Comparison of ENCODE assay signal across 2 cellular contexts in the genomic region with DNA sequence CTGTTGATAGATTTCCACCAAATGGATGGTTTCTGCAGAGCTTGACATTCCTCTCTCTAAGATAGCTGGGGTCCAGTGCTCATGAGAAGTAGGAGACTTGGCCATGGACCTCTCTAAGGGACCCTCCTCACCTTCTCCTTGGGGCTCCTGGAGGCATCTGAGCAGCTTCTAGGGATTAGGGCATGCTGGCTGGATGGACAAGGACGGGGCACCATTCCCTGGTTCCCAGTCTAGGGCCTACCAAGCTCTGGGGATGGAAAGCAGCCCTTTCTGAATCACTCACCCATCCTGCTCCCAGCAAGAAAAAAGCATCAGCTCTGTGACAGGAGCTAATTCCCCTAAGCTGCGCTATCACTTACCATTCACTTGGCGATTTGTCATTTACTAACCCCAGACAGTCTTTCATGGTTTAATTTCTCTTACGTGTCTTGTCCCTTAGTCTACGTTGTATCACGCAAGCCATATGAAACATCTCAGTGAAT.
TF ChIP-seq lines count a peak whose summit lies in the region.

No MANE protein-coding gene starts in this region.

TF ChIP-seq in IMR-90, 13 proteins besides CTCF, POLR2A, EP300 and RAD21:
- TF ChIP-seq NFE2L2 (IDR thresholded peaks at IDR 0.05; ENCODE audit: low read depth, low read length), result no peak

TF ChIP-seq in H1, 55 proteins besides CTCF, POLR2A, EP300 and RAD21:
- TF ChIP-seq HDAC6 (IDR thresholded peaks at IDR 0.05; ENCODE audit: low read depth, low read length) (no peak), SUZ12 (IDR thresholded peaks at IDR 0.05; ENCODE audit: low read length) (no peak), TCF12 (IDR thresholded peaks at IDR 0.05; ENCODE audit: low read depth, low read length) (no peak), GTF2F1 (IDR thresholded peaks at IDR 0.05; ENCODE audit: borderline replicate concordance, low read depth, low read length) (no peak), TEAD4 (IDR thresholded peaks at IDR 0.05; ENCODE audit: low read depth, low read length) (no peak), SRF (IDR thresholded peaks at IDR 0.05; ENCODE audit: low read depth, low read length) (no peak), ASH2L (IDR thresholded peaks at IDR 0.05; ENCODE audit: low read length) (no peak), SAP30 (IDR thresholded peaks at IDR 0.05; ENCODE audit: insufficient read depth, insufficient replicate concordance, low read length) (no peak), SP4 (IDR thresholded peaks at IDR 0.05; ENCODE audit: low read length) (no peak), NANOG (IDR thresholded peaks at IDR 0.05; ENCODE audit: insufficient read depth, low read depth, low read length, poor library complexity, severe bottlenecking) (no peak), SIRT6 (IDR thresholded peaks at IDR 0.05; ENCODE audit: low read length) (no peak), KDM1A (IDR thresholded peaks at IDR 0.05; ENCODE audit: borderline replicate concordance, low read length) (no peak), CHD2 (IDR thresholded peaks at IDR 0.05; ENCODE audit: low read length) (no peak)
- TF ChIP-seq, protein P1, sequence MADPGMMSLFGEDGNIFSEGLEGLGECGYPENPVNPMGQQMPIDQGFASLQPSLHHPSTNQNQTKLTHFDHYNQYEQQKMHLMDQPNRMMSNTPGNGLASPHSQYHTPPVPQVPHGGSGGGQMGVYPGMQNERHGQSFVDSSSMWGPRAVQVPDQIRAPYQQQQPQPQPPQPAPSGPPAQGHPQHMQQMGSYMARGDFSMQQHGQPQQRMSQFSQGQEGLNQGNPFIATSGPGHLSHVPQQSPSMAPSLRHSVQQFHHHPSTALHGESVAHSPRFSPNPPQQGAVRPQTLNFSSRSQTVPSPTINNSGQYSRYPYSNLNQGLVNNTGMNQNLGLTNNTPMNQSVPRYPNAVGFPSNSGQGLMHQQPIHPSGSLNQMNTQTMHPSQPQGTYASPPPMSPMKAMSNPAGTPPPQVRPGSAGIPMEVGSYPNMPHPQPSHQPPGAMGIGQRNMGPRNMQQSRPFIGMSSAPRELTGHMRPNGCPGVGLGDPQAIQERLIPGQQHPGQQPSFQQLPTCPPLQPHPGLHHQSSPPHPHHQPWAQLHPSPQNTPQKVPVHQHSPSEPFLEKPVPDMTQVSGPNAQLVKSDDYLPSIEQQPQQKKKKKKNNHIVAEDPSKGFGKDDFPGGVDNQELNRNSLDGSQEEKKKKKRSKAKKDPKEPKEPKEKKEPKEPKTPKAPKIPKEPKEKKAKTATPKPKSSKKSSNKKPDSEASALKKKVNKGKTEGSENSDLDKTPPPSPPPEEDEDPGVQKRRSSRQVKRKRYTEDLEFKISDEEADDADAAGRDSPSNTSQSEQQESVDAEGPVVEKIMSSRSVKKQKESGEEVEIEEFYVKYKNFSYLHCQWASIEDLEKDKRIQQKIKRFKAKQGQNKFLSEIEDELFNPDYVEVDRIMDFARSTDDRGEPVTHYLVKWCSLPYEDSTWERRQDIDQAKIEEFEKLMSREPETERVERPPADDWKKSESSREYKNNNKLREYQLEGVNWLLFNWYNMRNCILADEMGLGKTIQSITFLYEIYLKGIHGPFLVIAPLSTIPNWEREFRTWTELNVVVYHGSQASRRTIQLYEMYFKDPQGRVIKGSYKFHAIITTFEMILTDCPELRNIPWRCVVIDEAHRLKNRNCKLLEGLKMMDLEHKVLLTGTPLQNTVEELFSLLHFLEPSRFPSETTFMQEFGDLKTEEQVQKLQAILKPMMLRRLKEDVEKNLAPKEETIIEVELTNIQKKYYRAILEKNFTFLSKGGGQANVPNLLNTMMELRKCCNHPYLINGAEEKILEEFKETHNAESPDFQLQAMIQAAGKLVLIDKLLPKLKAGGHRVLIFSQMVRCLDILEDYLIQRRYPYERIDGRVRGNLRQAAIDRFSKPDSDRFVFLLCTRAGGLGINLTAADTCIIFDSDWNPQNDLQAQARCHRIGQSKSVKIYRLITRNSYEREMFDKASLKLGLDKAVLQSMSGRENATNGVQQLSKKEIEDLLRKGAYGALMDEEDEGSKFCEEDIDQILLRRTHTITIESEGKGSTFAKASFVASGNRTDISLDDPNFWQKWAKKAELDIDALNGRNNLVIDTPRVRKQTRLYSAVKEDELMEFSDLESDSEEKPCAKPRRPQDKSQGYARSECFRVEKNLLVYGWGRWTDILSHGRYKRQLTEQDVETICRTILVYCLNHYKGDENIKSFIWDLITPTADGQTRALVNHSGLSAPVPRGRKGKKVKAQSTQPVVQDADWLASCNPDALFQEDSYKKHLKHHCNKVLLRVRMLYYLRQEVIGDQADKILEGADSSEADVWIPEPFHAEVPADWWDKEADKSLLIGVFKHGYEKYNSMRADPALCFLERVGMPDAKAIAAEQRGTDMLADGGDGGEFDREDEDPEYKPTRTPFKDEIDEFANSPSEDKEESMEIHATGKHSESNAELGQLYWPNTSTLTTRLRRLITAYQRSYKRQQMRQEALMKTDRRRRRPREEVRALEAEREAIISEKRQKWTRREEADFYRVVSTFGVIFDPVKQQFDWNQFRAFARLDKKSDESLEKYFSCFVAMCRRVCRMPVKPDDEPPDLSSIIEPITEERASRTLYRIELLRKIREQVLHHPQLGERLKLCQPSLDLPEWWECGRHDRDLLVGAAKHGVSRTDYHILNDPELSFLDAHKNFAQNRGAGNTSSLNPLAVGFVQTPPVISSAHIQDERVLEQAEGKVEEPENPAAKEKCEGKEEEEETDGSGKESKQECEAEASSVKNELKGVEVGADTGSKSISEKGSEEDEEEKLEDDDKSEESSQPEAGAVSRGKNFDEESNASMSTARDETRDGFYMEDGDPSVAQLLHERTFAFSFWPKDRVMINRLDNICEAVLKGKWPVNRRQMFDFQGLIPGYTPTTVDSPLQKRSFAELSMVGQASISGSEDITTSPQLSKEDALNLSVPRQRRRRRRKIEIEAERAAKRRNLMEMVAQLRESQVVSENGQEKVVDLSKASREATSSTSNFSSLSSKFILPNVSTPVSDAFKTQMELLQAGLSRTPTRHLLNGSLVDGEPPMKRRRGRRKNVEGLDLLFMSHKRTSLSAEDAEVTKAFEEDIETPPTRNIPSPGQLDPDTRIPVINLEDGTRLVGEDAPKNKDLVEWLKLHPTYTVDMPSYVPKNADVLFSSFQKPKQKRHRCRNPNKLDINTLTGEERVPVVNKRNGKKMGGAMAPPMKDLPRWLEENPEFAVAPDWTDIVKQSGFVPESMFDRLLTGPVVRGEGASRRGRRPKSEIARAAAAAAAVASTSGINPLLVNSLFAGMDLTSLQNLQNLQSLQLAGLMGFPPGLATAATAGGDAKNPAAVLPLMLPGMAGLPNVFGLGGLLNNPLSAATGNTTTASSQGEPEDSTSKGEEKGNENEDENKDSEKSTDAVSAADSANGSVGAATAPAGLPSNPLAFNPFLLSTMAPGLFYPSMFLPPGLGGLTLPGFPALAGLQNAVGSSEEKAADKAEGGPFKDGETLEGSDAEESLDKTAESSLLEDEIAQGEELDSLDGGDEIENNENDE (IDR thresholded peaks at IDR 0.05; ENCODE audit: insufficient replicate concordance, low read length), result no peak
- TF ChIP-seq, protein P2, sequence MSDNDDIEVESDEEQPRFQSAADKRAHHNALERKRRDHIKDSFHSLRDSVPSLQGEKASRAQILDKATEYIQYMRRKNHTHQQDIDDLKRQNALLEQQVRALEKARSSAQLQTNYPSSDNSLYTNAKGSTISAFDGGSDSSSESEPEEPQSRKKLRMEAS (IDR thresholded peaks at IDR 0.05), result no peak
TF ChIP-seq in H1: peak in this region for 0.
